8 cellular contexts compared by ENCODE assay signal in genomic region chr2:230794472-230794871, GRCh38.
DNase-seq lines count a peak whose midpoint lies in the region; ATAC-seq, FAIRE-seq and TF ChIP-seq lines count a peak whose summit lies in the region.

No MANE protein-coding gene starts in this region.

- H3K27ac ChIP-seq in thoracic aorta = peak overlapping the region; percentile 72 to 81
- H3K27ac ChIP-seq in pancreas = peak overlapping the region in 2 of 4 donors; percentile 53 to 57

- 92 to 94% methylated on average over 6 of the region's 6 CpGs for WGBS in pancreas, 2 donors

- TF ChIP-seq CTCF in thoracic aorta (IDR thresholded peaks at IDR 0.05) = no peak
- no peak for TF ChIP-seq CTCF in pancreas (IDR thresholded peaks at IDR 0.05)

- H3K36me3 Mint-ChIP-seq in activated naive CD4-positive, alpha-beta T cell treated with anti-CD3 and anti-CD28 coated beads, Interleukin-2, amount 10 ng/mL, durations not matched to agents 7 days and 5 days = peaks cover 67% of the 10 kb centered on the region

- H3K27me3 Mint-ChIP-seq in activated naive CD4-positive, alpha-beta T cell treated with anti-CD3 and anti-CD28 coated beads, Interleukin-2, amount 10 ng/mL, durations not matched to agents 7 days and 5 days = no peaks in the 10 kb centered on the region

- peaks cover 39% of the 10 kb centered on the region for H3K4me1 Mint-ChIP-seq in activated naive CD4-positive, alpha-beta T cell treated with anti-CD3 and anti-CD28 coated beads, Interleukin-2, amount 10 ng/mL, durations not matched to agents 7 days and 5 days

- H3K36me3 ChIP-seq in thoracic aorta (no peaks in the 10 kb centered on the region), pancreas (peaks cover 0 to 9% (median 0%) of the 10 kb centered on the region in 3 donors)

- ATAC-seq in thoracic aorta (ENCODE audit: insufficient number of reproducible peaks, low FRiP score, low read depth) (peak; percentile 11), pancreas (no peak)

- no peak for FAIRE-seq in pancreas (lab: Jason Lieb, UNC)

- peak; percentile 47 for DNase-seq in activated CD4-positive, alpha-beta T cell treated with anti-CD3 and anti-CD28 coated beads for 48 hours
- DNase-seq in activated CD4-positive, alpha-beta T cell treated with anti-CD3 and anti-CD28 coated beads, Interleukin-2, amount 50 U/mL, for 1 hour = no peak
- peak; percentile 51 for DNase-seq in activated naive CD4-positive, alpha-beta T cell treated with anti-CD3 and anti-CD28 coated beads, Interleukin-2, amount 10 ng/mL, durations not matched to agents 7 days and 5 days
- DNase-seq in kidney glomerular epithelial cell (lab: John Stamatoyannopoulos, UW) (peak; percentile 64), thoracic aorta (ENCODE audit: low spot score) (no peak), pancreas (no peak), OCI-M2 (lab: John Stamatoyannopoulos, UW; ENCODE audit: unreplicated experiment) (no peak)
- DNase-seq in NK-92 treated with Interleukin-12 subunit alpha and Interleukin-12 subunit beta, amount 100 ng/mL, for 24 hours (lab: John Stamatoyannopoulos, UW) = no peak

- H3K27ac Mint-ChIP-seq in activated naive CD4-positive, alpha-beta T cell treated with anti-CD3 and anti-CD28 coated beads, Interleukin-2, amount 10 ng/mL, durations not matched to agents 7 days and 5 days = peak overlapping the region; percentile 94

- H3K4me3 ChIP-seq in thoracic aorta (peak overlapping the region; percentile 47), pancreas (no peak overlapping the region)

- peak overlapping the region; percentile 63 for H3K4me3 Mint-ChIP-seq in activated naive CD4-positive, alpha-beta T cell treated with anti-CD3 and anti-CD28 coated beads, Interleukin-2, amount 10 ng/mL, durations not matched to agents 7 days and 5 days

- peaks cover 28% of the 10 kb centered on the region for H3K9me3 Mint-ChIP-seq in activated naive CD4-positive, alpha-beta T cell treated with anti-CD3 and anti-CD28 coated beads, Interleukin-2, amount 10 ng/mL, durations not matched to agents 7 days and 5 days

- H3K27me3 ChIP-seq in thoracic aorta (replicated peaks; ENCODE audit: insufficient read depth) (no peaks in the 10 kb centered on the region), pancreas (no peaks in the 10 kb centered on the region)

- intact Hi-C loops in pancreas (cut with DNase I) = loop anchor here in 1 of 3 donors (10.0 kb wide), 1 partner anchor 90 kb away; no protein-coding TSS in a partner anchor

- CTCF ChIA-PET in activated naive CD4-positive, alpha-beta T cell treated with anti-CD3 and anti-CD28 coated beads, Interleukin-2, amount 10 ng/mL, durations not matched to agents 7 days and 5 days (lab: Charles Lee) = interaction anchor here (0.8 to 1.7 kb wide), 4 partner anchors 13 to 786 kb away, joined by 3 to 13 read pairs (median 3); no protein-coding TSS in a partner anchor

- H3K4me1 ChIP-seq in thoracic aorta (ENCODE audit: control insufficient read depth in 1 of 2, low read depth in 2 of 2) (peaks cover 33 to 36% of the 10 kb centered on the region in 2 donors), pancreas (peaks cover 0 to 18% (median 0%) of the 10 kb centered on the region in 3 donors)

- H3K9me3 ChIP-seq in thoracic aorta = no peaks in the 10 kb centered on the region
- no peaks in the 10 kb centered on the region for H3K9me3 ChIP-seq in pancreas

Comparison
In these comparisons a context has a peak if more than half of its experiments do, and no peak if none do; other contexts are left out.
1. DNase-seq: peak in activated CD4-positive, alpha-beta T cell treated with anti-CD3 and anti-CD28 coated beads for 48 hours (single experiment), activated naive CD4-positive, alpha-beta T cell treated with anti-CD3 and anti-CD28 coated beads, Interleukin-2, amount 10 ng/mL, durations not matched to agents 7 days and 5 days (single experiment) and kidney glomerular epithelial cell (single experiment); none in activated CD4-positive, alpha-beta T cell treated with anti-CD3 and anti-CD28 coated beads, Interleukin-2, amount 50 U/mL, for 1 hour (single experiment), thoracic aorta (single experiment), pancreas (0 of 6), NK-92 treated with Interleukin-12 subunit alpha and Interleukin-12 subunit beta, amount 100 ng/mL, for 24 hours (single experiment) and OCI-M2 (single experiment).